24 cellular contexts compared by ENCODE assay signal in the genomic region with DNA sequence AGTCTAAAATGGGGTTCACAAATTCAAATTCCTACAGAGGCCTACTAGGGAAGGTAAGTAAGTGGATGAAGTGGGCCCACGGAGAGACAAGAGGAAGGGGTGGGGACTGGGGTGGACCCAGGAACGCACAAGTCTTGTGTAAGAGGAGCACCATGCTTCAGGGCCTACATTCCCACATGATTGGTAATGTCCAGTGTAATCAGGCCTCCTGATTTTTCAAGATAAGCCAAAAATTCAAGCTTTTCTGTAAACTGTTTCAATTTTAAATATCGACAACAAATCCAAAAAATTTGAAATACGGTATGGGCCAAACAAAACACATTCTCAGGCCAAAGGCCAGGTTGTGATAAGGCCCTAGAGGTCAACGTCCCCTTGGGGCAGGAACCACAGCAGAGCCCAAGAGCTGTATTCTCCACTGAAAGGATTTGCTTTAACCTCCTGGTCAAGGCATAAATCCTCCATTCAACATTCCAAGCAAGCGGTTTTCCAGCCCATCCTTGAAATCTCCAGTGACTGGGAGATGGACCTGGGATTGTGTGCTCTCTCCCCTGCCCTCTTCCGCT.
"Had no signal": no experiment of that assay in that cellular context is flagged by ENCODE, and none has a peak within 500 bp of the region (broad histone marks: within the 10 kb centered on the region; RNA-seq: fewer than 3 reads in every experiment).

No MANE protein-coding gene starts in this region.

- DNase-seq: colonic mucosa; effector CD8-positive, alpha-beta T cell; foreskin keratinocyte; heart left ventricle; mesenchymal stem cell; midbrain; naive thymus-derived CD4-positive, alpha-beta T cell; nephron progenitor cell; nucleus accumbens; psoas muscle; right cardiac atrium; stimulated activated CD4-positive, alpha-beta T cell treated with anti-CD3 and anti-CD28 coated beads, Interleukin-15, amount 100 ng/mL, for 24 hours; stimulated activated CD4-positive, alpha-beta T cell treated with anti-CD3 and anti-CD28 coated beads, Interleukin-2, amount 100 ng/mL, for 48 hours; stimulated activated naive B cell treated with anti-CD40 and anti-IgM and Interleukin-4, amounts not matched to agents 10 μg/mL and 1 μg/mL and 100 μg/mL, for 72 hours; upper lobe of right lung; uterus had no signal

- H3K27me3 ChIP-seq: colonic mucosa, uterus had no signal

- H3K36me3 Mint-ChIP-seq: naive thymus-derived CD4-positive, alpha-beta T cell; stimulated activated naive B cell treated with anti-CD40 and anti-IgM and Interleukin-4, amounts not matched to agents 10 μg/mL and 1 μg/mL and 100 μg/mL, for 72 hours had no signal

- H3K4me3 Mint-ChIP-seq: dendritic cell treated with granulocyte-macrophage colony-stimulating factor and Interleukin-4, amounts not matched to agents 40 ng/mL and 50 ng/mL, for 4 days; naive thymus-derived CD4-positive, alpha-beta T cell; nephron progenitor cell; stimulated activated naive B cell treated with anti-CD40 and anti-IgM and Interleukin-4, amounts not matched to agents 10 μg/mL and 1 μg/mL and 100 μg/mL, for 72 hours; stimulated activated naive CD8-positive, alpha-beta T cell treated with anti-CD3 and anti-CD28 coated beads, Interleukin-15, Interleukin-2, amounts not matched to agents 100 ng/mL and 50 ng/mL, for 24 hours had no signal

- H3K27ac Mint-ChIP-seq: dendritic cell treated with granulocyte-macrophage colony-stimulating factor and Interleukin-4, amounts not matched to agents 40 ng/mL and 50 ng/mL, for 4 days; naive thymus-derived CD4-positive, alpha-beta T cell; stimulated activated naive B cell treated with anti-CD40 and anti-IgM and Interleukin-4, amounts not matched to agents 10 μg/mL and 1 μg/mL and 100 μg/mL, for 72 hours; stimulated activated naive CD8-positive, alpha-beta T cell treated with anti-CD3 and anti-CD28 coated beads, Interleukin-15, Interleukin-2, amounts not matched to agents 100 ng/mL and 50 ng/mL, for 24 hours had no signal

- H2AFZ ChIP-seq: hepatocyte had no signal

- H3K4me3 ChIP-seq: colonic mucosa, esophagus muscularis mucosa, gastroesophageal sphincter, heart left ventricle, hepatocyte, psoas muscle, skin epidermis, thoracic aorta, tibial nerve, upper lobe of right lung, uterus had no signal

- H3K4me2 ChIP-seq: hepatocyte had no signal

- ATAC-seq: foreskin keratinocyte; gastroesophageal sphincter; heart left ventricle; naive thymus-derived CD4-positive, alpha-beta T cell; psoas muscle; right cardiac atrium; stimulated activated naive B cell treated with anti-CD40 and anti-IgM and Interleukin-4, amounts not matched to agents 10 μg/mL and 1 μg/mL and 100 μg/mL, for 72 hours; upper lobe of right lung had no signal

- H3K36me3 ChIP-seq: colonic mucosa, esophagus muscularis mucosa, gastroesophageal sphincter, heart left ventricle, thoracic aorta, tibial nerve, upper lobe of right lung, uterus had no signal

- H3K4me1 Mint-ChIP-seq: naive thymus-derived CD4-positive, alpha-beta T cell; stimulated activated naive B cell treated with anti-CD40 and anti-IgM and Interleukin-4, amounts not matched to agents 10 μg/mL and 1 μg/mL and 100 μg/mL, for 72 hours had no signal

- H3K9me3 Mint-ChIP-seq: dendritic cell treated with granulocyte-macrophage colony-stimulating factor and Interleukin-4, amounts not matched to agents 40 ng/mL and 50 ng/mL, for 4 days; nephron progenitor cell; stimulated activated naive B cell treated with anti-CD40 and anti-IgM and Interleukin-4, amounts not matched to agents 10 μg/mL and 1 μg/mL and 100 μg/mL, for 72 hours; stimulated activated naive CD8-positive, alpha-beta T cell treated with anti-CD3 and anti-CD28 coated beads, Interleukin-15, Interleukin-2, amounts not matched to agents 100 ng/mL and 50 ng/mL, for 24 hours had no signal

- H3K27ac ChIP-seq: colonic mucosa, esophagus muscularis mucosa, foreskin keratinocyte, gastroesophageal sphincter, heart left ventricle, hepatocyte, psoas muscle, skin epidermis, thoracic aorta, tibial nerve, upper lobe of right lung, uterus had no signal

- H3K9me3 ChIP-seq: colonic mucosa, esophagus muscularis mucosa, gastroesophageal sphincter, heart left ventricle, psoas muscle, thoracic aorta, tibial nerve, upper lobe of right lung, uterus had no signal

- H3K79me2 ChIP-seq: hepatocyte had no signal

- H3K4me1 ChIP-seq: colonic mucosa, esophagus muscularis mucosa, foreskin keratinocyte, gastroesophageal sphincter, heart left ventricle, psoas muscle, tibial nerve, upper lobe of right lung, uterus had no signal
